Comparison of ENCODE assay signal across 18 cellular contexts in genomic region chr11:61713464-61713863, GRCh38. TPM values are rescaled to one million over a fixed set of nuclear protein-coding genes. Genes with fewer than 3 reads are reported as not detected.
DNase-seq lines count a peak whose midpoint lies in the region; ATAC-seq and TF ChIP-seq lines count a peak whose summit lies in the region.
"Had no signal": no experiment of that assay in that cellular context is flagged by ENCODE, and none has a peak within 500 bp of the region (broad histone marks: within the 10 kb centered on the region; RNA-seq: fewer than 3 reads in every experiment).

No MANE protein-coding gene starts in this region.

- H3K27ac Mint-ChIP-seq in dendritic cell treated with granulocyte-macrophage colony-stimulating factor and Interleukin-4, amounts not matched to agents 40 ng/mL and 50 ng/mL, for 4 days = peak overlapping the region; percentile 91
- peak overlapping the region; percentile 27 for H3K27ac Mint-ChIP-seq in neural crest cell (ENCODE audit: unreplicated experiment)
- no peak overlapping the region for H3K27ac Mint-ChIP-seq in CD8-positive, alpha-beta T cell

- POLR2A ChIA-PET in CD8-positive, alpha-beta T cell (lab: Charles Lee) = no interaction called here

- no peak overlapping the region for H3K4me3 ChIP-seq in BLaER1
- H3K4me3 ChIP-seq in CD8-positive, alpha-beta T cell (ENCODE audit: low read depth, low read length) = no peak overlapping the region
- H3K4me3 ChIP-seq: A549, HAP-1, K562 had no signal

- intact Hi-C loops in dendritic cell treated with granulocyte-macrophage colony-stimulating factor and Interleukin-4, amounts not matched to agents 40 ng/mL and 50 ng/mL, for 4 days (cut with micrococcal nuclease) = no loop called here
- intact Hi-C loops in CD8-positive, alpha-beta T cell (cut with DNase I, micrococcal nuclease) = no loop called here

- no peaks in the 10 kb centered on the region for H4K20me1 ChIP-seq in BLaER1

- no peak overlapping the region for H3K4me3 Mint-ChIP-seq in dendritic cell treated with granulocyte-macrophage colony-stimulating factor and Interleukin-4, amounts not matched to agents 40 ng/mL and 50 ng/mL, for 4 days
- no peak overlapping the region for H3K4me3 Mint-ChIP-seq in neural crest cell
- H3K4me3 Mint-ChIP-seq in CD8-positive, alpha-beta T cell = no peak overlapping the region
- H3K4me3 Mint-ChIP-seq: CD8-positive, alpha-beta memory T cell had no signal

- H3K4me1 Mint-ChIP-seq in dendritic cell treated with granulocyte-macrophage colony-stimulating factor and Interleukin-4, amounts not matched to agents 40 ng/mL and 50 ng/mL, for 4 days (ENCODE audit: low read depth) = peaks cover 90% of the 10 kb centered on the region
- peaks cover 76% of the 10 kb centered on the region for H3K4me1 Mint-ChIP-seq in neural crest cell
- no peaks in the 10 kb centered on the region for H3K4me1 Mint-ChIP-seq in CD8-positive, alpha-beta T cell (ENCODE audit: low read depth)
- H3K4me1 Mint-ChIP-seq: CD8-positive, alpha-beta memory T cell had no signal

- H3K27ac ChIP-seq in BLaER1 = peak overlapping the region; percentile 14; the same call in 1 of the 2 replicates
- H3K27ac ChIP-seq in CD8-positive, alpha-beta T cell (ENCODE audit: low read depth, low read length) = no peak overlapping the region
- H3K27ac ChIP-seq: 22Rv1, A549, HL-60 had no signal

- DNase-seq in NCI-H69 (lab: John Stamatoyannopoulos, UW) = peak; percentile 12
- no peak for DNase-seq in neural crest cell (ENCODE audit: low read depth, low spot score)
- DNase-seq in activated effector memory CD4-positive, alpha-beta T cell treated with Interleukin-2 at 50 U/mL for 16 hours = no peak
- no peak for DNase-seq in DMS53 (lab: John Stamatoyannopoulos, UW)
- DNase-seq in CD8-positive, alpha-beta T cell = no peak
- DNase-seq in stimulated activated CD4-positive, alpha-beta T cell treated with anti-CD3 and anti-CD28 coated beads, Interleukin-12 subunit alpha, Interleukin-12 subunit beta, amount 100 ng/mL, for 4 hours = no peak
- DNase-seq: AML-193; Caco-2; CD8-positive, alpha-beta memory T cell; DMS79; GDM1 had no signal

- H3K36me3 Mint-ChIP-seq in dendritic cell treated with granulocyte-macrophage colony-stimulating factor and Interleukin-4, amounts not matched to agents 40 ng/mL and 50 ng/mL, for 4 days (ENCODE audit: low read depth) = peaks cover 37% of the 10 kb centered on the region
- no peaks in the 10 kb centered on the region for H3K36me3 Mint-ChIP-seq in neural crest cell (ENCODE audit: low read depth)
- no peaks in the 10 kb centered on the region for H3K36me3 Mint-ChIP-seq in CD8-positive, alpha-beta T cell
- H3K36me3 Mint-ChIP-seq: CD8-positive, alpha-beta memory T cell had no signal

- no peaks in the 10 kb centered on the region for H3K36me3 ChIP-seq in BLaER1
- H3K36me3 ChIP-seq in CD8-positive, alpha-beta T cell (ENCODE audit: insufficient read depth, low read length) = no peaks in the 10 kb centered on the region
- H3K36me3 ChIP-seq: HAP-1 had no signal

- H3K9ac ChIP-seq in BLaER1 = no peak overlapping the region

- peaks cover 98% of the 10 kb centered on the region for H3K4me1 ChIP-seq in BLaER1
- no peaks in the 10 kb centered on the region for H3K4me1 ChIP-seq in CD8-positive, alpha-beta T cell (ENCODE audit: insufficient read depth, low read length)
- H3K4me1 ChIP-seq: HAP-1 had no signal

- no peaks in the 10 kb centered on the region for H3K9me3 ChIP-seq in BLaER1
- no peaks in the 10 kb centered on the region for H3K9me3 ChIP-seq in CD8-positive, alpha-beta T cell (ENCODE audit: low read length)
- H3K9me3 ChIP-seq: A549, Caco-2, HAP-1 had no signal

- CTCF ChIA-PET in CD8-positive, alpha-beta T cell (lab: Charles Lee) = interaction anchor here (2.1 kb wide), 1 partner anchor 20 kb away, joined by 7 read pairs; no protein-coding TSS in a partner anchor

- H3K4me2 ChIP-seq in BLaER1 = peak overlapping the region; percentile 37
- H3K4me2 ChIP-seq: A549 had no signal

- ATAC-seq in CD8-positive, alpha-beta T cell = no peak
- ATAC-seq: A549, K562 had no signal

- H3K9me3 Mint-ChIP-seq in dendritic cell treated with granulocyte-macrophage colony-stimulating factor and Interleukin-4, amounts not matched to agents 40 ng/mL and 50 ng/mL, for 4 days = no peaks in the 10 kb centered on the region
- no peaks in the 10 kb centered on the region for H3K9me3 Mint-ChIP-seq in neural crest cell
- no peaks in the 10 kb centered on the region for H3K9me3 Mint-ChIP-seq in CD8-positive, alpha-beta T cell
- H3K9me3 Mint-ChIP-seq: CD8-positive, alpha-beta memory T cell had no signal

- no peaks in the 10 kb centered on the region for H3K27me3 Mint-ChIP-seq in dendritic cell treated with granulocyte-macrophage colony-stimulating factor and Interleukin-4, amounts not matched to agents 40 ng/mL and 50 ng/mL, for 4 days
- no peaks in the 10 kb centered on the region for H3K27me3 Mint-ChIP-seq in neural crest cell (ENCODE audit: low read depth)
- H3K27me3 Mint-ChIP-seq in CD8-positive, alpha-beta T cell (ENCODE audit: low read depth) = no peaks in the 10 kb centered on the region

- no peak for TF ChIP-seq CTCF in neural crest cell (conservative IDR thresholded peaks at IDR 0.05)
- no peak for TF ChIP-seq CTCF in CD8-positive, alpha-beta T cell (IDR thresholded peaks at IDR 0.05)

- H3K27me3 ChIP-seq in BLaER1 = no peaks in the 10 kb centered on the region
- no peaks in the 10 kb centered on the region for H3K27me3 ChIP-seq in CD8-positive, alpha-beta T cell (ENCODE audit: insufficient read depth, low read length)

RNA-seq across cellular contexts. Expression of gene DAGLA, which starts 33.3 kb away (rescaled TPM):
- 19.7 and 21.0 TPM in 2 replicates for total RNA-seq in neural crest cell
- under 1 TPM; 0.06 to 0.08 TPM for total RNA-seq in CD8-positive, alpha-beta T cell

RNA-seq across cellular contexts. Expression of gene MYRF, which starts 39.0 kb away (rescaled TPM):
- 3.5 and 3.9 TPM in 2 replicates for total RNA-seq in neural crest cell
- total RNA-seq in CD8-positive, alpha-beta T cell = under 1 TPM; 0.62 to 0.67 TPM

Comparison
In these comparisons a context has a peak if more than half of its experiments do, and no peak if none do; other contexts are left out.
1. RNA of gene DAGLA, which starts 33.3 kb away (total RNA-seq): 19.7 to 21.0 TPM in neural crest cell; 0.06 to 0.08 TPM in CD8-positive, alpha-beta T cell; every median in the first group is over 10 times any median in the second.